Comparison of ENCODE assay signal across 32 cellular contexts in the genomic region with DNA sequence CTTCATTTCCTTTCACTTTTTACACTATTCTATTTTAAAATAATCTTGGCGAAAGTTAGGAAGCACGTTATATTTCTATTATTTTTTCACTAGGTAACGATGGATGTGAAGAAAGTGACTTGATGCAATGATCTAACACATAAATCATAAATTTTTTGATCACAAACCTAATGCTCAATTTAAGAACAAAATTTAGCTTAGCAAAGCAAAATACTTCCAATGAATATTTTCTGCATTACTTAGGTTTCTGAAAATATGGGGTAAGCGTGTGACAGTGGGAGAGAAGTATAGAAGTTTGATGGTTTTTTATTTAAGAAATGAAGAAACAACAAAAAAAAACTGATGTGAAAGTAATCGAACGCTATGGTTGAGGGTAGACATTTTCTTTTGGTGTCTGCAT.
DNase-seq lines count a peak whose midpoint lies in the region; ATAC-seq, FAIRE-seq and TF ChIP-seq lines count a peak whose summit lies in the region.
"Had no signal": no experiment of that assay in that cellular context is flagged by ENCODE, and none has a peak within 500 bp of the region (broad histone marks: within the 10 kb centered on the region; RNA-seq: fewer than 3 reads in every experiment).

No MANE protein-coding gene starts in this region.

- H3K9ac ChIP-seq in HepG2 (ENCODE audit: insufficient read depth, low read depth, low read length) (no peak overlapping the region), IMR-90 (ENCODE audit: low read depth, low read length) (no peak overlapping the region), K562 (ENCODE audit: insufficient read depth in 1 of 2, low read depth in 2 of 2, low read length in 2 of 2) (no peak overlapping the region)
- H3K9ac ChIP-seq: BLaER1; BLaER1 treated with 17β-estradiol and CSF1 and Interleukin-3, amounts not matched to agents 10 nM and 100 nM had no signal

- no peaks in the 10 kb centered on the region for H3K27me3 ChIP-seq in HepG2 (ENCODE audit: control insufficient read depth in 1 of 2, insufficient read depth in 2 of 2, low read length in 2 of 2)
- H3K27me3 ChIP-seq in right lobe of liver: no peaks in the 10 kb centered on the region
- no peaks in the 10 kb centered on the region for H3K27me3 ChIP-seq in IMR-90 (ENCODE audit: control insufficient read depth, insufficient read depth, low read length)
- no peaks in the 10 kb centered on the region for H3K27me3 ChIP-seq in K562 (ENCODE audit: control insufficient read depth in 2 of 2, insufficient read depth in 2 of 2, low read length in 2 of 2)
- H3K27me3 ChIP-seq: BE2C; BLaER1; BLaER1 treated with 17β-estradiol and CSF1 and Interleukin-3, amounts not matched to agents 10 nM and 100 nM had no signal

- POLR2A ChIA-PET in HepG2 (lab: Yijun Ruan, JAX): no interaction called here
- POLR2A ChIA-PET in A549 (lab: Yijun Ruan, JAX): no interaction called here
- POLR2A ChIA-PET in IMR-90 (lab: Charles Lee; ENCODE audit: unreplicated experiment): no interaction called here
- POLR2A ChIA-PET in K562 (lab: Yijun Ruan, JAX): no interaction called here

- H3K36me3 ChIP-seq in HepG2 (replicated peaks in 1 of 2; ENCODE audit: control insufficient read depth in 1 of 2, insufficient read depth in 2 of 2, low read length in 2 of 2) (no peaks in the 10 kb centered on the region), right lobe of liver (no peaks in the 10 kb centered on the region), IMR-90 (ENCODE audit: control insufficient read depth, insufficient read depth, low read length) (no peaks in the 10 kb centered on the region), K562 (ENCODE audit: control insufficient read depth, insufficient read depth, low read length) (no peaks in the 10 kb centered on the region)
- H3K36me3 ChIP-seq: BE2C; BLaER1; BLaER1 treated with 17β-estradiol and CSF1 and Interleukin-3, amounts not matched to agents 10 nM and 100 nM had no signal

- H3K14ac ChIP-seq in IMR-90 (replicated peaks; ENCODE audit: low read depth, low read length): no peak overlapping the region

- H4K5ac ChIP-seq in IMR-90 (ENCODE audit: low read depth, low read length): no peak overlapping the region

- no peak overlapping the region for H2AK5ac ChIP-seq in IMR-90 (ENCODE audit: low read depth, low read length)

- H3K27ac ChIP-seq in HepG2 (ENCODE audit: extremely low read length, insufficient read depth, low read length) (no peak overlapping the region), right lobe of liver (no peak overlapping the region), A549 (no peak overlapping the region), IMR-90 (ENCODE audit: insufficient read depth, low read length) (no peak overlapping the region), K562 (ENCODE audit: extremely low read depth, low read depth, low read length) (no peak overlapping the region), coronary artery (no peak overlapping the region)
- H3K27ac ChIP-seq: 22Rv1; BLaER1; BLaER1 treated with 17β-estradiol and CSF1 and Interleukin-3, amounts not matched to agents 10 nM and 100 nM; C4-2B had no signal

- no peak for ATAC-seq in HepG2
- no peak for ATAC-seq in right lobe of liver
- ATAC-seq in A549: no peak
- no peak for ATAC-seq in IMR-90 (ENCODE audit: low read depth)
- no peak for ATAC-seq in K562
- no peak for ATAC-seq in GM21717 (IDR thresholded peaks at IDR 0.05; ENCODE audit: unreplicated experiment)
- ATAC-seq: CD8-positive, alpha-beta T cell had no signal

- WGBS in HepG2 (ENCODE audit: low lambda C conversion rate): under 1% methylated on average over 6 of the region's 6 CpGs
- 56% methylated on average over 6 of the region's 6 CpGs for WGBS in right lobe of liver (ENCODE audit: insufficient coverage, low coverage, low lambda C conversion rate, missing lambda C conversion rate)
- WGBS in A549 (ENCODE audit: missing lambda C conversion rate): 40% methylated on average over 6 of the region's 6 CpGs
- 100% methylated on average over 1 of the region's 6 CpGs; no CpG with 5 or more reads in 1 of the 2 experiments for WGBS in IMR-90 (ENCODE audit: extremely low coverage in 2 of 2, insufficient read length in 1 of 2), 2 experiments
- 0% methylated on average over 6 of the region's 6 CpGs for WGBS in K562 (ENCODE audit: insufficient coverage, low coverage, missing lambda C conversion rate)

- no peak overlapping the region for H3K23ac ChIP-seq in IMR-90 (ENCODE audit: low read depth, low read length)

- 0 out of 2 replicates have a peak, but pooled peaks cover 8% of the 10 kb centered on the region for H3K9me3 ChIP-seq in HepG2 (ENCODE audit: low read length)
- no peaks in the 10 kb centered on the region for H3K9me3 ChIP-seq in right lobe of liver
- H3K9me3 ChIP-seq in A549: no peaks in the 10 kb centered on the region
- H3K9me3 ChIP-seq in IMR-90 (ENCODE audit: control insufficient read depth, insufficient read depth, low read length): no peaks in the 10 kb centered on the region
- no peaks in the 10 kb centered on the region; the same call in none of the 2 replicates for H3K9me3 ChIP-seq in K562 (replicated peaks; ENCODE audit: control insufficient read depth, insufficient read depth, low read depth, low read length)
- H3K9me3 ChIP-seq: BE2C, Caco-2 had no signal

- no peak overlapping the region for H2AK9ac ChIP-seq in IMR-90 (replicated peaks; ENCODE audit: low read depth, low read length, poor library complexity)

- dilution Hi-C loops in IMR-90 (cut with HindIII; ENCODE audit: low sequenced_read_pairs, unreplicated experiment): no loop called here

- TF ChIP-seq CTCF in HepG2 (CRISPR knock-in tag; IDR thresholded peaks at IDR 0.05) (no peak), right lobe of liver (IDR thresholded peaks at IDR 0.05) (no peak), A549 (IDR thresholded peaks at IDR 0.05) (no peak), IMR-90 (conservative IDR thresholded peaks at IDR 0.05; ENCODE audit: low read depth, low read length) (no peak), K562 (IDR thresholded peaks at IDR 0.05 in 2 of 3, conservative IDR thresholded peaks at IDR 0.05 in 1 of 3; ENCODE audit: insufficient read depth in 2 of 3, low read depth in 1 of 3, low read length in 3 of 3) (no peak), coronary artery (IDR thresholded peaks at IDR 0.05) (no peak)

- BruUV-seq in HepG2 (replicated peaks; lab: Mats Ljungman, UMichigan) (no TSS peak), IMR-90 (replicated peaks; lab: Mats Ljungman, UMichigan) (no TSS peak), K562 (replicated peaks; lab: Mats Ljungman, UMichigan) (no TSS peak)

- H3K4me2 ChIP-seq in HepG2 (ENCODE audit: low read depth, low read length): no peak overlapping the region
- H3K4me2 ChIP-seq in A549: no peak overlapping the region
- H3K4me2 ChIP-seq in IMR-90 (ENCODE audit: low read depth, low read length): no peak overlapping the region
- no peak overlapping the region for H3K4me2 ChIP-seq in K562 (ENCODE audit: insufficient read depth, low read length)
- H3K4me2 ChIP-seq: BLaER1; BLaER1 treated with 17β-estradiol and CSF1 and Interleukin-3, amounts not matched to agents 10 nM and 100 nM had no signal

- CTCF ChIA-PET in HepG2 (lab: Yijun Ruan, JAX; ENCODE audit: low intra/inter-chr PET ratio, low total read pairs): no interaction called here
- CTCF ChIA-PET in A549 (lab: Yijun Ruan, JAX): no interaction called here
- CTCF ChIA-PET in IMR-90 (lab: Yijun Ruan, JAX): no interaction called here
- CTCF ChIA-PET in K562 (lab: Yijun Ruan, JAX; ENCODE audit: low intra/inter-chr PET ratio): no interaction called here

- no peak for TF ChIP-seq EP300 in HepG2 (IDR thresholded peaks at IDR 0.05; ENCODE audit: low read depth in 2 of 2, low read length in 2 of 2)
- TF ChIP-seq EP300 in HepG2 (CRISPR knock-in tag; IDR thresholded peaks at IDR 0.05; ENCODE audit: borderline replicate concordance): no peak
- no peak for TF ChIP-seq EP300 in A549 (IDR thresholded peaks at IDR 0.05)
- TF ChIP-seq EP300 in K562 (IDR thresholded peaks at IDR 0.05; ENCODE audit: low read length): no peak

- H2AFZ ChIP-seq in HepG2 (ENCODE audit: low read length): no peak overlapping the region
- no peak overlapping the region for H2AFZ ChIP-seq in IMR-90 (replicated peaks; ENCODE audit: low read length, poor library complexity)
- H2AFZ ChIP-seq in K562 (ENCODE audit: low read depth, low read length): no peak overlapping the region

- intact Hi-C loops in HepG2 (cut with micrococcal nuclease; ENCODE audit: unreplicated experiment): no loop called here
- intact Hi-C loops in right lobe of liver (cut with DNase I): no loop called here
- intact Hi-C loops in IMR-90 (cut with micrococcal nuclease): no loop called here
- intact Hi-C loops in K562 (cut with micrococcal nuclease): no loop called here

- no peaks in the 10 kb centered on the region for H3K79me1 ChIP-seq in IMR-90 (ENCODE audit: low read depth in 1 of 2, low read length in 2 of 2)

- no peaks in the 10 kb centered on the region for H3K4me1 ChIP-seq in HepG2 (ENCODE audit: insufficient read depth, low read length)
- H3K4me1 ChIP-seq in right lobe of liver: no peaks in the 10 kb centered on the region
- no peaks in the 10 kb centered on the region for H3K4me1 ChIP-seq in A549
- no peaks in the 10 kb centered on the region for H3K4me1 ChIP-seq in IMR-90 (ENCODE audit: control insufficient read depth, insufficient read depth, low read length)
- H3K4me1 ChIP-seq in K562 (replicated peaks in 1 of 2; ENCODE audit: control insufficient read depth in 2 of 2, insufficient read depth in 2 of 2, low read length in 2 of 2): no peaks in the 10 kb centered on the region
- H3K4me1 ChIP-seq: BE2C, Caco-2 had no signal

- no peak overlapping the region for H3K18ac ChIP-seq in IMR-90 (ENCODE audit: low read depth, low read length)

- no peak for TF ChIP-seq RAD21 in HepG2 (CRISPR knock-in tag; IDR thresholded peaks at IDR 0.05)
- no peak for TF ChIP-seq RAD21 in A549 (conservative IDR thresholded peaks at IDR 0.05 in 1 of 2, IDR thresholded peaks at IDR 0.05 in 1 of 2)
- TF ChIP-seq RAD21 in IMR-90 (IDR thresholded peaks at IDR 0.05; ENCODE audit: low read length): no peak
- TF ChIP-seq RAD21 in K562 (CRISPR knock-in tag; conservative IDR thresholded peaks at IDR 0.05 in 1 of 2, IDR thresholded peaks at IDR 0.05 in 1 of 2): no peak

- H2BK15ac ChIP-seq in IMR-90 (ENCODE audit: low read depth, low read length): no peak overlapping the region

- DNase-seq in HepG2 (ENCODE audit: low spot score): no peak
- DNase-seq in right lobe of liver: no peak
- DNase-seq in A549 (ENCODE audit: low read depth in 1 of 2, low spot score in 1 of 2): no peak
- DNase-seq in IMR-90: no peak
- no peak for DNase-seq in K562 (ENCODE audit: extremely low read depth in 1 of 4, low spot score in 3 of 4)
- DNase-seq in coronary artery (ENCODE audit: low spot score): no peak
- no peak for DNase-seq in C1 segment of cervical spinal cord (lab: John Stamatoyannopoulos, UW)
- DNase-seq: 8988T; ACHN; AML-193; BE2C; Caco-2; Calu3; CD4-positive, alpha-beta memory T cell; CD4-positive, alpha-beta T cell; CD4-positive, CD25-positive, alpha-beta regulatory T cell; CD8-positive, alpha-beta memory T cell; CD8-positive, alpha-beta T cell; COR-L47; DMS 273 treated with DMSO at 0.1 percent for 48 hours; DMS153; DMS53; DMS79; DMS79 treated with DMSO at 0.1 percent for 48 hours; DND-41; EL had no signal

- H3K9me1 ChIP-seq in IMR-90 (ENCODE audit: insufficient read depth, low read length) (no peaks in the 10 kb centered on the region), K562 (ENCODE audit: control insufficient read depth, insufficient read depth, low read length) (no peaks in the 10 kb centered on the region)

- no peak overlapping the region for H2BK120ac ChIP-seq in IMR-90 (ENCODE audit: low read depth, low read length)

- no peak overlapping the region for H4K91ac ChIP-seq in IMR-90 (ENCODE audit: insufficient read depth, low read depth, low read length)

- no peaks in the 10 kb centered on the region for H4K20me1 ChIP-seq in HepG2 (ENCODE audit: insufficient read depth, low read length)
- H4K20me1 ChIP-seq in IMR-90 (ENCODE audit: insufficient read depth, low read length): no peaks in the 10 kb centered on the region
- no peaks in the 10 kb centered on the region for H4K20me1 ChIP-seq in K562 (replicated peaks; ENCODE audit: control insufficient read depth, insufficient read depth, low read length)
- H4K20me1 ChIP-seq: BLaER1; BLaER1 treated with 17β-estradiol and CSF1 and Interleukin-3, amounts not matched to agents 10 nM and 100 nM had no signal

- H3K4me3 ChIP-seq in HepG2 (replicated peaks in 1 of 3; ENCODE audit: insufficient read depth in 1 of 3, low read depth in 2 of 3, low read length in 3 of 3) (no peak overlapping the region), right lobe of liver (no peak overlapping the region), A549 (no peak overlapping the region), IMR-90 (ENCODE audit: insufficient read depth, low read depth, low read length) (no peak overlapping the region), K562 (no peak overlapping the region), coronary artery (no peak overlapping the region)
- H3K4me3 ChIP-seq: BLaER1; BLaER1 treated with 17β-estradiol and CSF1 and Interleukin-3, amounts not matched to agents 10 nM and 100 nM had no signal

- no peak overlapping the region for H2BK20ac ChIP-seq in IMR-90 (ENCODE audit: low read depth, low read length)

- no peak overlapping the region for H3K4ac ChIP-seq in IMR-90 (ENCODE audit: low read depth, low read length)

- no peak overlapping the region for H2BK5ac ChIP-seq in IMR-90 (ENCODE audit: low read depth, low read length, poor library complexity, severe bottlenecking)

- FAIRE-seq in HepG2 (lab: Jason Lieb, UNC) (no peak), A549 (lab: Jason Lieb, UNC) (no peak), K562 (lab: Jason Lieb, UNC) (no peak)
- FAIRE-seq: D721Med had no signal

- H4K8ac ChIP-seq in IMR-90 (ENCODE audit: low read depth in 2 of 2, low read length in 2 of 2): no peak overlapping the region

- TF ChIP-seq POLR2A in HepG2 (IDR thresholded peaks at IDR 0.05; ENCODE audit: insufficient read depth in 1 of 2, low read depth in 2 of 2, low read length in 2 of 2) (no peak), right lobe of liver (IDR thresholded peaks at IDR 0.05) (no peak), A549 (IDR thresholded peaks at IDR 0.05; ENCODE audit: low read length) (no peak), IMR-90 (IDR thresholded peaks at IDR 0.05; ENCODE audit: low read depth, low read length) (no peak), K562 (conservative IDR thresholded peaks at IDR 0.05) (no peak)

- in situ Hi-C loops in HepG2 (cut with HindIII; ENCODE audit: extremely low pct_ligation_motif_present, low pct_unique_long_range_greater_than_20kb) (no loop called here), IMR-90 (cut with MboI; ENCODE audit: low sequenced_read_pairs) (no loop called here), K562 (cut with MboI) (no loop called here)

- H3K79me2 ChIP-seq in HepG2 (ENCODE audit: insufficient read depth, low read length) (no peaks in the 10 kb centered on the region), K562 (ENCODE audit: control insufficient read depth, insufficient read depth, low read length) (no peaks in the 10 kb centered on the region)

- H3K56ac ChIP-seq in IMR-90 (ENCODE audit: extremely low read depth, insufficient read depth, low read length): no peak overlapping the region

Comparison
In these comparisons a context has a peak if more than half of its experiments do, and no peak if none do; other contexts are left out.
1. Of the 241 proteins assayed by ChIP-seq in both HepG2 and K562: peak only in HepG2: none; only in K562: none; in both: MAFF; in neither: 239; mixed calls (peak in some experiments, not most) for 1.